ENCODE assay signal across 8 cellular contexts in the genomic region with DNA sequence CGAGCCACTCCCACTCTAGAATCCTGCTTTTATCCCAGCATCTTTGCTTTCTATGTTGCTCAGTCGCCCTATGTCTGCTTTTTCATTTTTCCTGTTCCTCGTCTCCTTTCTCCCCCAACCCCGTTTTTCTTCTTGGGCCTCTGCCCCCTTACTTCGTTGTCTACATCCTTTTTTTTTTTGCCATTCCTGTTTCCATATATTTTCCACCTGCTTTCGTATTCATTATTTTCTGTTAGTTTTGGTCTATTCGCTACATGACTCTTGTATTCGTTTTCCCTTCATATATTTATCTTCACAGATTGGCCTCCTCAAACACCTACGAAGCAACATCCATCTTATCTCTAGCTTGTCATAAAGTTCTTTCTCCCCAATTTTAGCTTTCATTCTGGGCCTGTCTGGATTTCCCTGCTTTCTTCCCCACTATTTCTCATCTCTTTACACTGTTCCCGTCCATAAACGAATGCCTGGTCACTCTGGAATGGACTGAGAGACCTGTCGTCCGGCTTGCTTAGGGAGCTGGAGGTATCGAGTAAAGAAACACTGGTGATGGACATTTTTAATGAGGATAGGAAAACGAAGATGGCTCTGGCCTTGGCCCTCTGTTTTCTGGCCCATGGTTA. TPM values are rescaled to one million over a fixed set of nuclear protein-coding genes. Genes with fewer than 3 reads are reported as not detected.
DNase-seq lines count a peak whose midpoint lies in the region; ATAC-seq and TF ChIP-seq lines count a peak whose summit lies in the region.

No MANE protein-coding gene starts in this region.

- H4K8ac ChIP-seq in mesendoderm (ENCODE audit: low read depth, low read length) = no peak overlapping the region

- H3K23ac ChIP-seq in mesendoderm (ENCODE audit: low read length) = peak overlapping the region; percentile 95

- H3K9me3 ChIP-seq in left ventricle myocardium inferior (replicated peaks) (no peaks in the 10 kb centered on the region), breast epithelium (no peaks in the 10 kb centered on the region), uterus (no peaks in the 10 kb centered on the region)

- peak overlapping the region; percentile 85 for H4K5ac ChIP-seq in mesendoderm (ENCODE audit: low read length)

- H3K36me3 ChIP-seq in left ventricle myocardium inferior = peaks cover 37% of the 10 kb centered on the region
- peaks cover 12% of the 10 kb centered on the region for H3K36me3 ChIP-seq in breast epithelium
- peaks cover 16% of the 10 kb centered on the region for H3K36me3 ChIP-seq in mesendoderm (ENCODE audit: control insufficient read depth, insufficient read depth, low read length)
- H3K36me3 ChIP-seq in uterus = no peaks in the 10 kb centered on the region

- no CpG with 5 or more reads among the region's 15 CpGs for WGBS in mesendoderm (ENCODE audit: extremely low coverage, insufficient coverage, low lambda C conversion rate)

- peak overlapping the region; percentile 92 for H3K4ac ChIP-seq in mesendoderm (ENCODE audit: low read depth, low read length)

- H3K9ac ChIP-seq in mesendoderm (ENCODE audit: low read length) = peak overlapping the region; percentile 88

- H3K4me1 ChIP-seq in left ventricle myocardium inferior (peaks cover 31% of the 10 kb centered on the region), breast epithelium (peaks cover 8 to 10% of the 10 kb centered on the region in 2 donors), mesendoderm (ENCODE audit: control insufficient read depth, low read depth, low read length) (no peaks in the 10 kb centered on the region), uterus (peaks cover 0 to 8% of the 10 kb centered on the region in 2 donors)

- H2BK15ac ChIP-seq in mesendoderm (replicated peaks; ENCODE audit: low read depth) = no peak overlapping the region

- no peak for DNase-seq in left ventricle myocardium inferior
- DNase-seq in Right ventricle myocardium superior = no peak
- no peak for DNase-seq in breast epithelium (ENCODE audit: low spot score in 2 of 2)
- no peak for DNase-seq in mesendoderm
- DNase-seq in uterus = no peak
- DNase-seq in putamen (ENCODE audit: low spot score) = no peak

- peak overlapping the region; percentile 83 for H3K4me2 ChIP-seq in mesendoderm (ENCODE audit: low read length)

- H3K27me3 ChIP-seq in left ventricle myocardium inferior (ENCODE audit: low read depth) = no peaks in the 10 kb centered on the region
- no peaks in the 10 kb centered on the region for H3K27me3 ChIP-seq in breast epithelium
- no peaks in the 10 kb centered on the region for H3K27me3 ChIP-seq in mesendoderm (ENCODE audit: insufficient read depth, low read length, poor library complexity)
- no peaks in the 10 kb centered on the region for H3K27me3 ChIP-seq in uterus

- H3K79me2 ChIP-seq in mesendoderm (ENCODE audit: control insufficient read depth, insufficient read depth, low read length) = peaks cover 37% of the 10 kb centered on the region

- peak overlapping the region; percentile 75 for H3K18ac ChIP-seq in mesendoderm (ENCODE audit: low read length)

- peak overlapping the region; percentile 92 for H2BK5ac ChIP-seq in mesendoderm (ENCODE audit: low read length)

- peak overlapping the region; percentile 100 for H3K56ac ChIP-seq in mesendoderm (ENCODE audit: low read length)

- intact Hi-C loops in left ventricle myocardium inferior (cut with micrococcal nuclease) = no loop called here
- intact Hi-C loops in Right ventricle myocardium superior (cut with DNase I) = no loop called here
- intact Hi-C loops in breast epithelium (cut with DNase I; ENCODE audit: low total_unique reads) = no loop called here
- intact Hi-C loops in uterus (cut with DNase I; ENCODE audit: low total_unique reads) = no loop called here

- peak overlapping the region; percentile 5 for H2BK120ac ChIP-seq in mesendoderm (ENCODE audit: low read depth, low read length)

- H3K27ac ChIP-seq in left ventricle myocardium inferior (replicated peaks) = peak overlapping the region; percentile 96
- peak overlapping the region; percentile 99 for H3K27ac ChIP-seq in breast epithelium
- peak overlapping the region; percentile 95 for H3K27ac ChIP-seq in mesendoderm (ENCODE audit: low read depth, low read length)
- H3K27ac ChIP-seq in uterus = peak overlapping the region; percentile 93 to 98

- peaks cover 10% of the 10 kb centered on the region for H3K79me1 ChIP-seq in mesendoderm (ENCODE audit: low read length)

- TF ChIP-seq POLR2A in breast epithelium (IDR thresholded peaks at IDR 0.05) (no peak), uterus (IDR thresholded peaks at IDR 0.05) (no peak)

- ATAC-seq in Right ventricle myocardium superior (ENCODE audit: poor library complexity) = no peak
- ATAC-seq in HG02759 (IDR thresholded peaks at IDR 0.05; ENCODE audit: unreplicated experiment) = no peak
- no peak for ATAC-seq in GM18519 (IDR thresholded peaks at IDR 0.05; ENCODE audit: low FRiP score, unreplicated experiment)

- no peak for TF ChIP-seq CTCF in left ventricle myocardium inferior (IDR thresholded peaks at IDR 0.05; ENCODE audit: borderline replicate concordance)
- TF ChIP-seq CTCF in breast epithelium (IDR thresholded peaks at IDR 0.05) = no peak
- no peak for TF ChIP-seq CTCF in uterus (IDR thresholded peaks at IDR 0.05)

- H3K4me3 ChIP-seq in left ventricle myocardium inferior (peak overlapping the region; percentile 89), breast epithelium (peak overlapping the region; percentile 79 to 93 (median 89)), mesendoderm (ENCODE audit: low read length) (peak overlapping the region; percentile 100), uterus (peak overlapping the region; percentile 54 to 68)

- peak overlapping the region; percentile 91 for H2AK5ac ChIP-seq in mesendoderm (ENCODE audit: low read length)

RNA-seq across cellular contexts. Expression of a gene that starts 0.9 kb away (rescaled TPM):
- total RNA-seq in left ventricle myocardium inferior (82.4 TPM), Right ventricle myocardium superior (69.1 TPM), breast epithelium (10 to 100 TPM; 42.7 to 57.2 (median 57.0) TPM), uterus (100 to 1,000 TPM in 1 of 4 donors, 10 to 100 TPM in 3; 35.4 to 218 (median 48.0) TPM)
- 130 TPM for polyA plus RNA-seq in mesendoderm (2013, experiment 1 of 2)
- 129 TPM for polyA plus RNA-seq in mesendoderm (2013, experiment 2 of 2)

RNA-seq across cellular contexts. Expression of a gene that starts 6.4 kb away (rescaled TPM):
- total RNA-seq in left ventricle myocardium inferior (15.2 TPM), Right ventricle myocardium superior (17.7 TPM), breast epithelium (10 to 100 TPM; 26.9 to 54.1 (median 28.2) TPM), uterus (10 to 100 TPM in 2 of 4 donors, 1 to 10 TPM in 2; 1.5 to 25.6 (median 14.5) TPM)
- polyA plus RNA-seq in mesendoderm (2013, experiment 1 of 2) = 29.5 TPM
- 29.3 TPM for polyA plus RNA-seq in mesendoderm (2013, experiment 2 of 2)

RNA-seq across cellular contexts. Expression of a gene that starts 28.6 kb away (rescaled TPM):
- not detected for total RNA-seq in left ventricle myocardium inferior
- not detected for total RNA-seq in Right ventricle myocardium superior
- total RNA-seq in breast epithelium = not detected
- polyA plus RNA-seq in mesendoderm (2013, experiment 1 of 2) = not detected
- 0.06 TPM for polyA plus RNA-seq in mesendoderm (2013, experiment 2 of 2)
- not detected for total RNA-seq in uterus

RNA-seq across cellular contexts. Expression of a gene that starts 31.0 kb away (rescaled TPM):
- total RNA-seq in left ventricle myocardium inferior (260 TPM), Right ventricle myocardium superior (253 TPM), breast epithelium (100 to 1,000 TPM; 154 to 170 (median 157) TPM), uterus (100 to 1,000 TPM in 3 of 4 donors, 10 to 100 TPM in 1; 92.2 to 233 (median 139) TPM)
- polyA plus RNA-seq in mesendoderm (2013, experiment 1 of 2) = 167 TPM
- polyA plus RNA-seq in mesendoderm (2013, experiment 2 of 2) = 166 TPM

RNA-seq across cellular contexts. Expression of a gene that starts 34.3 kb away (rescaled TPM):
- total RNA-seq in left ventricle myocardium inferior = 2.4 TPM
- 1.9 TPM for total RNA-seq in Right ventricle myocardium superior
- 1 to 10 TPM; 1.3 to 4.8 (median 4.6) TPM for total RNA-seq in breast epithelium
- 3.3 TPM for polyA plus RNA-seq in mesendoderm (2013, experiment 1 of 2)
- 3.5 TPM for polyA plus RNA-seq in mesendoderm (2013, experiment 2 of 2)
- 1 to 10 TPM in 3 of 4 donors, not detected in 1; 1.9 to 2.9 (median 2.6) TPM for total RNA-seq in uterus
